ENCODE assay signal across 10 cellular contexts in genomic region chr13:114259974-114260373, GRCh38. TPM values are rescaled to one million over a fixed set of nuclear protein-coding genes. Genes with fewer than 3 reads are reported as not detected.
DNase-seq lines count a peak whose midpoint lies in the region; ATAC-seq, FAIRE-seq and TF ChIP-seq lines count a peak whose summit lies in the region.
"Had no signal": no experiment of that assay in that cellular context is flagged by ENCODE, and none has a peak within 500 bp of the region (broad histone marks: within the 10 kb centered on the region; RNA-seq: fewer than 3 reads in every experiment).

No MANE protein-coding gene starts in this region.

- H3K27me3 ChIP-seq in CD8-positive, alpha-beta T cell (ENCODE audit: insufficient read depth, low read length), result no peaks in the 10 kb centered on the region
- H3K27me3 ChIP-seq in GM12878 (replicated peaks in 1 of 2; ENCODE audit: control insufficient read depth in 2 of 2, insufficient read depth in 2 of 2, low read length in 1 of 2), result no peaks in the 10 kb centered on the region

- no peak for TF ChIP-seq RAD21 in GM12878 (IDR thresholded peaks at IDR 0.05; ENCODE audit: insufficient read depth, low read depth, low read length)

- H3K4me1 Mint-ChIP-seq in CD8-positive, alpha-beta T cell (ENCODE audit: low read depth), result peaks cover 39% of the 10 kb centered on the region
- H3K4me1 Mint-ChIP-seq in CD14-positive monocyte, result peaks cover 5% of the 10 kb centered on the region

- no peak for TF ChIP-seq POLR2A in GM12878 (IDR thresholded peaks at IDR 0.05; ENCODE audit: low read depth, low read length)

- no peak overlapping the region for H2AFZ ChIP-seq in GM12878 (ENCODE audit: control insufficient read depth, low read depth, low read length)

- H4K20me1 ChIP-seq in GM12878 (ENCODE audit: control insufficient read depth, insufficient read depth), result no peaks in the 10 kb centered on the region

- 0 out of 2 replicates have a peak overlapping the region, but pooled peaks have one; percentile 10 for H3K9ac ChIP-seq in GM12878 (ENCODE audit: control insufficient read depth, insufficient read depth, low read length)

- WGBS in GM12878 (ENCODE audit: insufficient coverage, insufficient replicate concordance, low lambda C conversion rate, missing lambda C conversion rate), result 26% methylated on average over 4 of the region's 4 CpGs

- H3K4me3 ChIP-seq in CD8-positive, alpha-beta T cell (ENCODE audit: low read depth, low read length), result no peak overlapping the region
- H3K4me3 ChIP-seq in GM12878, result no peak overlapping the region

- in situ Hi-C loops in GM12878 (cut with MboI), result no loop called here

- peak in 1 of 2 experiments; percentile 34; a peak in 1 of 4 replicates for TF ChIP-seq EP300 in GM12878 (IDR thresholded peaks at IDR 0.05; ENCODE audit: borderline replicate concordance in 1 of 2, control insufficient read depth in 1 of 2, low read depth in 2 of 2, low read length in 2 of 2)

- peaks cover 83% of the 10 kb centered on the region for H3K36me3 Mint-ChIP-seq in CD8-positive, alpha-beta T cell
- H3K36me3 Mint-ChIP-seq in CD14-positive monocyte, result peaks cover 84 to 96% of the 10 kb centered on the region in 2 donors

- RAD21 ChIA-PET in GM12878 (lab: Charles Lee; ENCODE audit: unreplicated experiment), result no interaction called here

- no peaks in the 10 kb centered on the region for H3K9me3 ChIP-seq in CD8-positive, alpha-beta T cell (ENCODE audit: low read length)
- no peaks in the 10 kb centered on the region for H3K9me3 ChIP-seq in GM12878 (replicated peaks; ENCODE audit: control insufficient read depth, insufficient read depth, low read length)

- no peak overlapping the region for H3K27ac ChIP-seq in CD8-positive, alpha-beta T cell (ENCODE audit: low read depth, low read length)
- peak overlapping the region; percentile 54 for H3K27ac ChIP-seq in GM12878 (ENCODE audit: control insufficient read depth, insufficient read depth)

- DNase-seq in CD8-positive, alpha-beta T cell, result no peak
- DNase-seq in NCI-H187 (lab: John Stamatoyannopoulos, UW), result peak; percentile 28 to 49
- DNase-seq in GM12878 (ENCODE audit: low read depth, low spot score), result peak; percentile 24
- DNase-seq in CD14-positive monocyte (ENCODE audit: low spot score), result no peak
- DNase-seq in NCI-H82 (lab: John Stamatoyannopoulos, UW), result no peak
- DNase-seq in T-helper 1 cell, result no peak
- no peak for DNase-seq in stimulated activated CD4-positive, alpha-beta T cell treated with anti-CD3 and anti-CD28 coated beads, Interleukin-4, amount 100 ng/mL, for 24 hours
- DNase-seq: activated CD4-positive, alpha-beta T cell treated with anti-CD3 and anti-CD28 coated beads, Interleukin-2, amount 10 ng/mL, durations not matched to agents 24 days and 14 days had no signal

- peak overlapping the region; percentile 2 for H3K27ac Mint-ChIP-seq in CD8-positive, alpha-beta T cell
- no peak overlapping the region for H3K27ac Mint-ChIP-seq in CD14-positive monocyte
- H3K27ac Mint-ChIP-seq: activated CD4-positive, alpha-beta T cell treated with anti-CD3 and anti-CD28 coated beads, Interleukin-2, amount 10 ng/mL, durations not matched to agents 24 days and 14 days had no signal

- no peaks in the 10 kb centered on the region for H3K27me3 Mint-ChIP-seq in CD8-positive, alpha-beta T cell (ENCODE audit: low read depth)
- H3K27me3 Mint-ChIP-seq in CD14-positive monocyte (ENCODE audit: low read depth in 3 of 3), result peaks cover 0 to 2% (median 0%) of the 10 kb centered on the region in 3 donors
- H3K27me3 Mint-ChIP-seq: activated CD4-positive, alpha-beta T cell treated with anti-CD3 and anti-CD28 coated beads, Interleukin-2, amount 10 ng/mL, durations not matched to agents 24 days and 14 days had no signal

- peaks cover 52% of the 10 kb centered on the region for H3K36me3 ChIP-seq in CD8-positive, alpha-beta T cell (ENCODE audit: insufficient read depth, low read length)
- peaks cover 5 to 44% of the 10 kb centered on the region in 2 experiments for H3K36me3 ChIP-seq in GM12878 (ENCODE audit: control insufficient read depth in 2 of 2, insufficient read depth in 2 of 2, low read length in 1 of 2)

- SMC1A ChIA-PET in GM12878 (lab: Charles Lee; ENCODE audit: uncharacterized antibody, unreplicated experiment), result no interaction called here

- no peak for FAIRE-seq in GM12878 (lab: Jason Lieb, UNC)
- FAIRE-seq: endothelial cell of umbilical vein had no signal

- no peak for ATAC-seq in CD8-positive, alpha-beta T cell
- peak; percentile 39 for ATAC-seq in GM21423 (IDR thresholded peaks at IDR 0.05; ENCODE audit: unreplicated experiment)
- peak; percentile 67 for ATAC-seq in GM12878

- no peaks in the 10 kb centered on the region for H3K9me3 Mint-ChIP-seq in CD8-positive, alpha-beta T cell
- no peaks in the 10 kb centered on the region for H3K9me3 Mint-ChIP-seq in CD14-positive monocyte
- H3K9me3 Mint-ChIP-seq: activated CD4-positive, alpha-beta T cell treated with anti-CD3 and anti-CD28 coated beads, Interleukin-2, amount 10 ng/mL, durations not matched to agents 24 days and 14 days had no signal

- TF ChIP-seq CTCF in CD8-positive, alpha-beta T cell (IDR thresholded peaks at IDR 0.05), result no peak
- TF ChIP-seq CTCF in GM12878 (IDR thresholded peaks at IDR 0.05 in 2 of 3, conservative IDR thresholded peaks at IDR 0.05 in 1 of 3; ENCODE audit: control insufficient read depth in 2 of 3, extremely low read depth in 1 of 3, insufficient read depth in 1 of 3, low read depth in 3 of 3, low read length in 3 of 3) (no peak), CD14-positive monocyte (IDR thresholded peaks at IDR 0.05) (no peak)

- CTCF ChIA-PET in CD8-positive, alpha-beta T cell (lab: Charles Lee), result no interaction called here
- CTCF ChIA-PET in GM12878 (lab: Yijun Ruan, JAX), result interaction anchor here (1.9 kb wide), 1 partner anchor 20 kb away, joined by 4 read pairs; no protein-coding TSS in a partner anchor

- peaks cover 2% of the 10 kb centered on the region; the same call in 1 of the 2 replicates for H3K79me2 ChIP-seq in GM12878 (ENCODE audit: control insufficient read depth, insufficient read depth, low read length)

- POLR2A ChIA-PET in CD8-positive, alpha-beta T cell (lab: Charles Lee), result interaction anchor here (0.9 kb wide), 1 partner anchor 119 kb away, joined by 3 read pairs; no protein-coding TSS in a partner anchor
- POLR2A ChIA-PET in GM12878 (lab: Charles Lee), result no interaction called here

- peaks cover 27% of the 10 kb centered on the region for H3K4me1 ChIP-seq in CD8-positive, alpha-beta T cell (ENCODE audit: insufficient read depth, low read length)
- H3K4me1 ChIP-seq in GM12878 (ENCODE audit: control insufficient read depth, insufficient read depth, low read length), result peaks cover 42% of the 10 kb centered on the region

- intact Hi-C loops in CD8-positive, alpha-beta T cell (cut with DNase I, micrococcal nuclease), result no loop called here
- intact Hi-C loops in GM12878 (cut with micrococcal nuclease; ENCODE audit: unreplicated experiment) (no loop called here), CD14-positive monocyte (cut with micrococcal nuclease) (no loop called here)

- H3K4me3 Mint-ChIP-seq in CD8-positive, alpha-beta T cell, result no peak overlapping the region
- H3K4me3 Mint-ChIP-seq in CD14-positive monocyte, result no peak overlapping the region
- H3K4me3 Mint-ChIP-seq: activated CD4-positive, alpha-beta T cell treated with anti-CD3 and anti-CD28 coated beads, Interleukin-2, amount 10 ng/mL, durations not matched to agents 24 days and 14 days had no signal

- peak overlapping the region; percentile 47; the same call in 1 of the 2 replicates for H3K4me2 ChIP-seq in GM12878 (ENCODE audit: control insufficient read depth, insufficient read depth)

- BruUV-seq in GM12878 (replicated peaks; lab: Mats Ljungman, UMichigan), result no TSS peak

RNA-seq across cellular contexts. Expression of gene UPF3A, which starts 21.4 kb away (rescaled TPM):
- total RNA-seq in CD8-positive, alpha-beta T cell, result 10 to 100 TPM; 33.3 to 37.0 TPM
- total RNA-seq in GM12878 (2013; cell fraction: nucleolus; rRNA removed), result 73.1 and 73.8 TPM in 2 replicates
- total RNA-seq in GM12878 (2014; rRNA removed) (35.1 and 38.2 TPM in 2 replicates), GM12878 (2014; rRNA removed; fragmentation: Illumina TruSeq; extraction: Trizol) (43.5 TPM in 2 replicates), GM12878 (2021) (40.0 and 42.6 TPM in 2 replicates)
- 36.7 TPM for polyA plus RNA-seq in GM12878 (2011; ENCODE audit: low read depth)
- polyA plus RNA-seq in GM12878 (2011; rRNA removed) (43.1 and 56.7 TPM in 2 replicates), GM12878 (2014; fragmentation: Illumina TruSeq; extraction: Trizol) (61.5 and 66.9 TPM in 2 replicates), GM12878 (2014; fragmentation: Nextera tagmentation; extraction: Ambion mirVana) (10 to 100 TPM; 18.6 to 34.4 TPM), GM12878 (2014; rRNA removed) (47.7 and 58.6 TPM in 2 replicates), GM12878 (2016; fragmentation: Nextera tagmentation; extraction: Ambion mirVana) (10 to 100 TPM; 46.4 to 51.8 TPM), CD14-positive monocyte (1 to 10 TPM; 6.1 to 7.0 TPM)
- polyA plus RNA-seq in GM12878 (2011; cell fraction: cytosol; rRNA removed), result 26.0 and 30.5 TPM in 2 replicates
- polyA plus RNA-seq in GM12878 (2011; cell fraction: nucleus; rRNA removed), result 50.5 and 71.9 TPM in 2 replicates
- polyA plus RNA-seq in GM12878 (2012), result 43.3 and 48.8 TPM in 2 replicates
- 12.1 and 12.2 TPM in 2 replicates for polyA minus RNA-seq in GM12878 (2011; rRNA and poly(A)+ RNA removed)
- 6.5 TPM in 2 replicates for polyA minus RNA-seq in GM12878 (2011; cell fraction: cytosol; rRNA and poly(A)+ RNA removed)
- polyA minus RNA-seq in GM12878 (2011; cell fraction: nucleus; rRNA and poly(A)+ RNA removed), result 15.5 and 27.9 TPM in 2 replicates

RNA-seq across cellular contexts. Expression of gene CDC16, which starts 25.3 kb away (rescaled TPM):
- 10 to 100 TPM; 55.6 to 56.2 TPM for total RNA-seq in CD8-positive, alpha-beta T cell
- 257 and 266 TPM in 2 replicates for total RNA-seq in GM12878 (2013; cell fraction: nucleolus; rRNA removed)
- total RNA-seq in GM12878 (2014; rRNA removed) (19.8 and 24.2 TPM in 2 replicates), GM12878 (2014; rRNA removed; fragmentation: Illumina TruSeq; extraction: Trizol) (33.0 and 36.5 TPM in 2 replicates), GM12878 (2021) (45.7 and 45.9 TPM in 2 replicates)
- polyA plus RNA-seq in GM12878 (2011; ENCODE audit: low read depth), result 27.6 TPM
- polyA plus RNA-seq in GM12878 (2011; rRNA removed) (92.9 and 118 TPM in 2 replicates), GM12878 (2014; fragmentation: Illumina TruSeq; extraction: Trizol) (56.1 and 65.6 TPM in 2 replicates), GM12878 (2014; fragmentation: Nextera tagmentation; extraction: Ambion mirVana) (10 to 100 TPM; 15.4 to 29.6 TPM), GM12878 (2014; rRNA removed) (44.8 and 53.6 TPM in 2 replicates), GM12878 (2016; fragmentation: Nextera tagmentation; extraction: Ambion mirVana) (10 to 100 TPM; 27.6 to 29.7 TPM), CD14-positive monocyte (10 to 100 TPM; 15.6 to 21.1 TPM)
- 34.9 and 36.9 TPM in 2 replicates for polyA plus RNA-seq in GM12878 (2011; cell fraction: cytosol; rRNA removed)
- 163 and 232 TPM in 2 replicates for polyA plus RNA-seq in GM12878 (2011; cell fraction: nucleus; rRNA removed)
- polyA plus RNA-seq in GM12878 (2012), result 36.2 and 53.9 TPM in 2 replicates
- polyA minus RNA-seq in GM12878 (2011; rRNA and poly(A)+ RNA removed), result 52.7 and 75.2 TPM in 2 replicates
- polyA minus RNA-seq in GM12878 (2011; cell fraction: cytosol; rRNA and poly(A)+ RNA removed), result 15.9 and 17.6 TPM in 2 replicates
- polyA minus RNA-seq in GM12878 (2011; cell fraction: nucleus; rRNA and poly(A)+ RNA removed), result 69.9 and 85.2 TPM in 2 replicates

RNA-seq across cellular contexts. Expression of gene CHAMP1, which starts 54.3 kb away (rescaled TPM):
- 10 to 100 TPM; 10.8 to 14.2 TPM for total RNA-seq in CD8-positive, alpha-beta T cell
- total RNA-seq in GM12878 (2013; cell fraction: nucleolus; rRNA removed), result 24.6 and 27.5 TPM in 2 replicates
- 18.1 and 18.5 TPM in 2 replicates for total RNA-seq in GM12878 (2014; rRNA removed)
- total RNA-seq in GM12878 (2014; rRNA removed; fragmentation: Illumina TruSeq; extraction: Trizol), result 15.7 and 15.8 TPM in 2 replicates
- 48.1 and 52.0 TPM in 2 replicates for total RNA-seq in GM12878 (2021)
- 13.3 TPM for polyA plus RNA-seq in GM12878 (2011; ENCODE audit: low read depth)
- polyA plus RNA-seq in GM12878 (2011; rRNA removed), result 16.0 and 20.2 TPM in 2 replicates
- 21.0 and 31.3 TPM in 2 replicates for polyA plus RNA-seq in GM12878 (2011; cell fraction: cytosol; rRNA removed)
- 36.9 and 45.2 TPM in 2 replicates for polyA plus RNA-seq in GM12878 (2011; cell fraction: nucleus; rRNA removed)
- polyA plus RNA-seq in GM12878 (2012), result 20.1 and 25.3 TPM in 2 replicates
- polyA plus RNA-seq in GM12878 (2014; fragmentation: Illumina TruSeq; extraction: Trizol), result 54.8 and 57.8 TPM in 2 replicates
- 1 to 10 TPM; 1.1 to 2.8 TPM for polyA plus RNA-seq in GM12878 (2014; fragmentation: Nextera tagmentation; extraction: Ambion mirVana)
- 27.3 and 27.5 TPM in 2 replicates for polyA plus RNA-seq in GM12878 (2014; rRNA removed)
- 10 to 100 TPM; 39.6 to 39.8 TPM for polyA plus RNA-seq in GM12878 (2016; fragmentation: Nextera tagmentation; extraction: Ambion mirVana)
- polyA minus RNA-seq in GM12878 (2011; rRNA and poly(A)+ RNA removed), result 11.8 and 13.0 TPM in 2 replicates
- 11.5 and 14.7 TPM in 2 replicates for polyA minus RNA-seq in GM12878 (2011; cell fraction: cytosol; rRNA and poly(A)+ RNA removed)
- polyA minus RNA-seq in GM12878 (2011; cell fraction: nucleus; rRNA and poly(A)+ RNA removed), result 15.4 and 28.5 TPM in 2 replicates
- polyA plus RNA-seq in CD14-positive monocyte, result 10 to 100 TPM in 1 of 2 donors, 1 to 10 TPM in 1; 8.9 to 12.9 TPM

Comparison
In these comparisons a context has a peak if more than half of its experiments do, and no peak if none do; other contexts are left out.
1. DNase-seq: peak in NCI-H187 (2 of 2) and GM12878 (single experiment); none in CD8-positive, alpha-beta T cell (0 of 7), CD14-positive monocyte (single experiment), NCI-H82 (single experiment), T-helper 1 cell (0 of 5) and stimulated activated CD4-positive, alpha-beta T cell treated with anti-CD3 and anti-CD28 coated beads, Interleukin-4, amount 100 ng/mL, for 24 hours (single experiment).